In genomic region chr14:55327179-55327578, GRCh38 we compare ENCODE assay signal across 14 cellular contexts. TPM values are rescaled to one million over a fixed set of nuclear protein-coding genes. Genes with fewer than 3 reads are reported as not detected.
DNase-seq lines count a peak whose midpoint lies in the region; ATAC-seq and TF ChIP-seq lines count a peak whose summit lies in the region.
"Had no signal": no experiment of that assay in that cellular context is flagged by ENCODE, and none has a peak within 500 bp of the region (broad histone marks: within the 10 kb centered on the region; RNA-seq: fewer than 3 reads in every experiment).

No MANE protein-coding gene starts in this region.

- no peak for TF ChIP-seq CTCF in CD8-positive, alpha-beta T cell (IDR thresholded peaks at IDR 0.05)
- no peak for TF ChIP-seq CTCF in Calu3 (IDR thresholded peaks at IDR 0.05; ENCODE audit: unreplicated experiment)

- H3K27ac ChIP-seq in CD8-positive, alpha-beta T cell (ENCODE audit: low read depth, low read length) = no peak overlapping the region
- H3K27ac ChIP-seq: SJSA1 had no signal

- H3K27ac Mint-ChIP-seq in CD8-positive, alpha-beta T cell = peak overlapping the region; percentile 29
- no peak overlapping the region for H3K27ac Mint-ChIP-seq in activated CD8-positive, alpha-beta memory T cell treated with anti-CD3 and anti-CD28 coated beads, Interleukin-2, amount 10 ng/mL, durations not matched to agents 7 days and 5 days
- H3K27ac Mint-ChIP-seq in Calu3 (ENCODE audit: unreplicated experiment) = no peak overlapping the region

- no peaks in the 10 kb centered on the region for H3K9me3 ChIP-seq in CD8-positive, alpha-beta T cell (ENCODE audit: low read length)
- H3K9me3 ChIP-seq: SJSA1 had no signal

- H3K4me3 ChIP-seq in CD8-positive, alpha-beta T cell (ENCODE audit: low read depth, low read length) = no peak overlapping the region
- H3K4me3 ChIP-seq: SJSA1 had no signal

- H3K4me3 Mint-ChIP-seq in CD8-positive, alpha-beta T cell = no peak overlapping the region
- no peak overlapping the region for H3K4me3 Mint-ChIP-seq in activated CD8-positive, alpha-beta memory T cell treated with anti-CD3 and anti-CD28 coated beads, Interleukin-2, amount 10 ng/mL, durations not matched to agents 7 days and 5 days
- H3K4me3 Mint-ChIP-seq in Calu3 (ENCODE audit: low read depth, unreplicated experiment) = no peak overlapping the region

- peaks cover 2% of the 10 kb centered on the region for H3K36me3 Mint-ChIP-seq in CD8-positive, alpha-beta T cell
- peaks cover 13% of the 10 kb centered on the region for H3K36me3 Mint-ChIP-seq in activated CD8-positive, alpha-beta memory T cell treated with anti-CD3 and anti-CD28 coated beads, Interleukin-2, amount 10 ng/mL, durations not matched to agents 7 days and 5 days
- no peaks in the 10 kb centered on the region for H3K36me3 Mint-ChIP-seq in Calu3 (ENCODE audit: insufficient read depth, unreplicated experiment)

- no peaks in the 10 kb centered on the region for H3K9me3 Mint-ChIP-seq in CD8-positive, alpha-beta T cell
- H3K9me3 Mint-ChIP-seq in activated CD8-positive, alpha-beta memory T cell treated with anti-CD3 and anti-CD28 coated beads, Interleukin-2, amount 10 ng/mL, durations not matched to agents 7 days and 5 days (ENCODE audit: low read depth) = no peaks in the 10 kb centered on the region
- no peaks in the 10 kb centered on the region for H3K9me3 Mint-ChIP-seq in Calu3 (ENCODE audit: low read depth, unreplicated experiment)

- peaks cover 52% of the 10 kb centered on the region for H3K4me1 Mint-ChIP-seq in CD8-positive, alpha-beta T cell (ENCODE audit: low read depth)
- H3K4me1 Mint-ChIP-seq in activated CD8-positive, alpha-beta memory T cell treated with anti-CD3 and anti-CD28 coated beads, Interleukin-2, amount 10 ng/mL, durations not matched to agents 7 days and 5 days = peaks cover 22% of the 10 kb centered on the region
- H3K4me1 Mint-ChIP-seq in Calu3 (ENCODE audit: low read depth, unreplicated experiment) = peaks cover 24% of the 10 kb centered on the region

- CTCF ChIA-PET in CD8-positive, alpha-beta T cell (lab: Charles Lee) = interaction anchor here (1.3 to 1.8 kb wide), 2 partner anchors 16 to 27 kb away, joined by 3 to 7 read pairs; no protein-coding TSS in a partner anchor
- CTCF ChIA-PET in activated CD8-positive, alpha-beta memory T cell treated with anti-CD3 and anti-CD28 coated beads, Interleukin-2, amount 10 ng/mL, durations not matched to agents 7 days and 5 days (lab: Charles Lee) = interaction anchor here (1.3 to 8.1 kb wide), 2 partner anchors 10 to 25 kb away, joined by 3 to 69 read pairs; no protein-coding TSS in a partner anchor
- CTCF ChIA-PET in Calu3 (lab: Charles Lee) = no interaction called here

- no peaks in the 10 kb centered on the region for H3K36me3 ChIP-seq in CD8-positive, alpha-beta T cell (ENCODE audit: insufficient read depth, low read length)
- H3K36me3 ChIP-seq: SJSA1 had no signal

- DNase-seq in CD8-positive, alpha-beta T cell = no peak
- peak; percentile 56 for DNase-seq in OCI-M1 (lab: John Stamatoyannopoulos, UW)
- DNase-seq in activated CD8-positive, alpha-beta memory T cell treated with anti-CD3 and anti-CD28 coated beads, Interleukin-2, amount 10 ng/mL, durations not matched to agents 7 days and 5 days = no peak
- no peak for DNase-seq in dedifferentiated amniotic fluid mesenchymal stem cell (ENCODE audit: extremely low spot score)
- DNase-seq in Calu3 = no peak
- no peak for DNase-seq in stimulated activated CD4-positive, alpha-beta T cell treated with anti-CD3 and anti-CD28 coated beads, Interleukin-2, amount 100 ng/mL, for 48 hours
- DNase-seq: activated gamma-delta T cell treated with Interleukin-2 at 50 U/mL for 16 hours; effector CD8-positive, alpha-beta T cell; NCI-H1048; nucleus accumbens had no signal

- POLR2A ChIA-PET in CD8-positive, alpha-beta T cell (lab: Charles Lee) = no interaction called here

- BruUV-seq in Calu3 (replicated peaks; lab: Mats Ljungman, UMichigan) = no TSS peak

- H3K27me3 ChIP-seq in CD8-positive, alpha-beta T cell (ENCODE audit: insufficient read depth, low read length) = no peaks in the 10 kb centered on the region
- H3K27me3 ChIP-seq: SJSA1 had no signal

- intact Hi-C loops in CD8-positive, alpha-beta T cell (cut with DNase I, micrococcal nuclease) = no loop called here
- intact Hi-C loops in Calu3 (cut with micrococcal nuclease; ENCODE audit: unreplicated experiment) = no loop called here

- peaks cover 2% of the 10 kb centered on the region for H3K4me1 ChIP-seq in CD8-positive, alpha-beta T cell (ENCODE audit: insufficient read depth, low read length)

- peak; percentile 29 for ATAC-seq in CD8-positive, alpha-beta T cell
- peak; percentile 79 for ATAC-seq in GM18909 (IDR thresholded peaks at IDR 0.05; ENCODE audit: poor library complexity, unreplicated experiment)
- peak; percentile 76 for ATAC-seq in HG02938 (IDR thresholded peaks at IDR 0.05; ENCODE audit: unreplicated experiment)
- ATAC-seq in activated CD8-positive, alpha-beta memory T cell treated with anti-CD3 and anti-CD28 coated beads, Interleukin-2, amount 10 ng/mL, durations not matched to agents 7 days and 5 days = no peak
- ATAC-seq: HCT116 had no signal

- no peaks in the 10 kb centered on the region for H3K27me3 Mint-ChIP-seq in CD8-positive, alpha-beta T cell (ENCODE audit: low read depth)
- H3K27me3 Mint-ChIP-seq in activated CD8-positive, alpha-beta memory T cell treated with anti-CD3 and anti-CD28 coated beads, Interleukin-2, amount 10 ng/mL, durations not matched to agents 7 days and 5 days = no peaks in the 10 kb centered on the region
- H3K27me3 Mint-ChIP-seq in Calu3 (ENCODE audit: unreplicated experiment) = no peaks in the 10 kb centered on the region

RNA-seq across cellular contexts. Expression of gene FBXO34, which starts 56.0 kb away (rescaled TPM):
- total RNA-seq in CD8-positive, alpha-beta T cell = 10 to 100 TPM; 42.6 to 46.3 TPM
- total RNA-seq in activated CD8-positive, alpha-beta memory T cell treated with anti-CD3 and anti-CD28 coated beads, Interleukin-2, amount 10 ng/mL, durations not matched to agents 7 days and 5 days = 10 to 100 TPM; 18.6 to 22.1 TPM
- 30.0 and 34.5 TPM in 2 replicates for total RNA-seq in Calu3 (2022)
